In genomic region chr20:37345339-37346231, GRCh38 we compare ENCODE assay signal across 1 cellular context.
TF ChIP-seq lines count a peak whose summit lies in the region.

TSS of gene SRC (plus strand) at chr20:37346140. CDS start at chr20:37384154, 38,014 bp downstream.

TF ChIP-seq in HEK293, 187 proteins besides CTCF, POLR2A, EP300 and RAD21 (continued from another document):
- peak; percentile 79; the same call in 1 of the 2 replicates for TF ChIP-seq PATZ1 (tag by site-specific recombination; IDR thresholded peaks at IDR 0.05)
- TF ChIP-seq ZNF366 (tag by site-specific recombination; conservative IDR thresholded peaks at IDR 0.05): peak; percentile 84
- TF ChIP-seq KLF9 (tag by site-specific recombination; IDR thresholded peaks at IDR 0.05; ENCODE audit: low read depth): 0 out of 2 replicates have a peak, but pooled peaks have one; percentile 45
- TF ChIP-seq ZFP3 (tag by site-specific recombination; IDR thresholded peaks at IDR 0.05; ENCODE audit: low read depth): no peak
- TF ChIP-seq ZSCAN23 (tag by site-specific recombination; IDR thresholded peaks at IDR 0.05): no peak
- peak; percentile 82 for TF ChIP-seq ZBTB11 (tag by site-specific recombination; conservative IDR thresholded peaks at IDR 0.05; ENCODE audit: low read depth)
- TF ChIP-seq ZNF513 (tag by site-specific recombination; IDR thresholded peaks at IDR 0.05): peak; percentile 89
- TF ChIP-seq IKZF3 (tag by site-specific recombination; IDR thresholded peaks at IDR 0.05): peak; percentile 84
- peak; percentile 72; the same call in 1 of the 2 replicates for TF ChIP-seq KLF16 (tag by site-specific recombination; IDR thresholded peaks at IDR 0.05)
- TF ChIP-seq ZNF138 (tag by site-specific recombination; IDR thresholded peaks at IDR 0.05; ENCODE audit: borderline replicate concordance): no peak
- TF ChIP-seq ZXDB (tag by site-specific recombination; IDR thresholded peaks at IDR 0.05): peak; percentile 44; the same call in 1 of the 2 replicates
- TF ChIP-seq ZNF335 (tag by site-specific recombination; conservative IDR thresholded peaks at IDR 0.05): peak; percentile 60
- TF ChIP-seq KLF10 (tag by site-specific recombination; IDR thresholded peaks at IDR 0.05): no peak; the same call in 1 of the 2 replicates
- TF ChIP-seq ZNF76 (tag by site-specific recombination; IDR thresholded peaks at IDR 0.05; ENCODE audit: borderline replicate concordance, low read depth): peak; percentile 31; the same call in 1 of the 2 replicates
- peak; percentile 35; the same call in 1 of the 2 replicates for TF ChIP-seq ZFP69B (tag by site-specific recombination; IDR thresholded peaks at IDR 0.05)
- TF ChIP-seq SP7 (tag by site-specific recombination; IDR thresholded peaks at IDR 0.05): peak; percentile 52; the same call in 1 of the 2 replicates
- TF ChIP-seq ZBTB7A (tag by site-specific recombination; IDR thresholded peaks at IDR 0.05; ENCODE audit: low read depth): no peak
- peak; percentile 48; the same call in 1 of the 2 replicates for TF ChIP-seq ZNF600 (tag by site-specific recombination; IDR thresholded peaks at IDR 0.05)
- TF ChIP-seq ZNF561 (tag by site-specific recombination; IDR thresholded peaks at IDR 0.05; ENCODE audit: borderline replicate concordance): peak; percentile 54; the same call in 1 of the 2 replicates
- TF ChIP-seq ZNF837 (tag by site-specific recombination; IDR thresholded peaks at IDR 0.05): no peak
- peak; percentile 68 for TF ChIP-seq ZNF341 (tag by site-specific recombination; IDR thresholded peaks at IDR 0.05; ENCODE audit: low read depth)
- TF ChIP-seq SP2 (tag by site-specific recombination; IDR thresholded peaks at IDR 0.05): peak; percentile 63
- TF ChIP-seq SCRT1 (tag by site-specific recombination; IDR thresholded peaks at IDR 0.05; ENCODE audit: borderline replicate concordance): no peak
- peak; percentile 73 for TF ChIP-seq KLF8 (tag by site-specific recombination; IDR thresholded peaks at IDR 0.05)
- peak; percentile 35; the same call in 1 of the 2 replicates for TF ChIP-seq ZBTB20 (tag by site-specific recombination; IDR thresholded peaks at IDR 0.05)
- peak; percentile 86 for TF ChIP-seq ZFHX2 (tag by site-specific recombination; conservative IDR thresholded peaks at IDR 0.05)
- TF ChIP-seq PRDM10 (tag by site-specific recombination; IDR thresholded peaks at IDR 0.05): peak; percentile 59
- TF ChIP-seq ZNF692 (tag by site-specific recombination; IDR thresholded peaks at IDR 0.05): peak; percentile 68
